Comparison of ENCODE assay signal across 1 cellular context in the genomic region with DNA sequence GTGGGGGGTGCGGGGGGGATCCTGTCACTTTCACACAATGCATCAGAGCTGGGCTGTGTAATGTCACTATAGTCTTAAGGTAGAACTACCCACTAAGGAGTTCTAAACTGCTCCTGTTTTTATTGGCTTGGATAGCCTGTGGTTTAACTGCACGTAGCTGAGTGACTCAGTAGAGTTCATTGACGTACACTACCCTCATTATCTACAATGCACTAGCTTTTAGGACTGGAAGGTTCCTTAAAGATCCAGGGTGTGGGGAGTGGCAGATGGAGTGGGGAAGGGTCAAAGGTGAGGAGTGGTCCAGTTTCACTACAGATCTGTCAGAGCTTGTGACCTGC.
TF ChIP-seq lines count a peak whose summit lies in the region.

No MANE protein-coding gene starts in this region.

TF ChIP-seq in GM23338, 12 proteins besides CTCF, POLR2A, EP300 and RAD21 (continued from another document):
- TF ChIP-seq, protein P1, sequence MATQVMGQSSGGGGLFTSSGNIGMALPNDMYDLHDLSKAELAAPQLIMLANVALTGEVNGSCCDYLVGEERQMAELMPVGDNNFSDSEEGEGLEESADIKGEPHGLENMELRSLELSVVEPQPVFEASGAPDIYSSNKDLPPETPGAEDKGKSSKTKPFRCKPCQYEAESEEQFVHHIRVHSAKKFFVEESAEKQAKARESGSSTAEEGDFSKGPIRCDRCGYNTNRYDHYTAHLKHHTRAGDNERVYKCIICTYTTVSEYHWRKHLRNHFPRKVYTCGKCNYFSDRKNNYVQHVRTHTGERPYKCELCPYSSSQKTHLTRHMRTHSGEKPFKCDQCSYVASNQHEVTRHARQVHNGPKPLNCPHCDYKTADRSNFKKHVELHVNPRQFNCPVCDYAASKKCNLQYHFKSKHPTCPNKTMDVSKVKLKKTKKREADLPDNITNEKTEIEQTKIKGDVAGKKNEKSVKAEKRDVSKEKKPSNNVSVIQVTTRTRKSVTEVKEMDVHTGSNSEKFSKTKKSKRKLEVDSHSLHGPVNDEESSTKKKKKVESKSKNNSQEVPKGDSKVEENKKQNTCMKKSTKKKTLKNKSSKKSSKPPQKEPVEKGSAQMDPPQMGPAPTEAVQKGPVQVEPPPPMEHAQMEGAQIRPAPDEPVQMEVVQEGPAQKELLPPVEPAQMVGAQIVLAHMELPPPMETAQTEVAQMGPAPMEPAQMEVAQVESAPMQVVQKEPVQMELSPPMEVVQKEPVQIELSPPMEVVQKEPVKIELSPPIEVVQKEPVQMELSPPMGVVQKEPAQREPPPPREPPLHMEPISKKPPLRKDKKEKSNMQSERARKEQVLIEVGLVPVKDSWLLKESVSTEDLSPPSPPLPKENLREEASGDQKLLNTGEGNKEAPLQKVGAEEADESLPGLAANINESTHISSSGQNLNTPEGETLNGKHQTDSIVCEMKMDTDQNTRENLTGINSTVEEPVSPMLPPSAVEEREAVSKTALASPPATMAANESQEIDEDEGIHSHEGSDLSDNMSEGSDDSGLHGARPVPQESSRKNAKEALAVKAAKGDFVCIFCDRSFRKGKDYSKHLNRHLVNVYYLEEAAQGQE (IDR thresholded peaks at IDR 0.05; ENCODE audit: unreplicated experiment), result no peak
- TF ChIP-seq EZH2 (IDR thresholded peaks at IDR 0.05; ENCODE audit: low read depth, unreplicated experiment), result no peak
- TF ChIP-seq STAT1 (IDR thresholded peaks at IDR 0.05; ENCODE audit: unreplicated experiment), result no peak
- TF ChIP-seq JUNB (IDR thresholded peaks at IDR 0.05; ENCODE audit: unreplicated experiment), result no peak
- no peak for TF ChIP-seq ZNF331 (CRISPR knock-in tag; IDR thresholded peaks at IDR 0.05; ENCODE audit: low read depth)
- TF ChIP-seq CREB1 (CRISPR knock-in tag; IDR thresholded peaks at IDR 0.05; ENCODE audit: low read depth), result no peak
- TF ChIP-seq NANOG (IDR thresholded peaks at IDR 0.05; ENCODE audit: borderline replicate concordance), result no peak
- TF ChIP-seq POLR2AphosphoS5 (IDR thresholded peaks at IDR 0.05; ENCODE audit: low read depth), result no peak
- TF ChIP-seq ZNF114 (CRISPR knock-in tag; IDR thresholded peaks at IDR 0.05), result no peak
- TF ChIP-seq, protein P2, sequence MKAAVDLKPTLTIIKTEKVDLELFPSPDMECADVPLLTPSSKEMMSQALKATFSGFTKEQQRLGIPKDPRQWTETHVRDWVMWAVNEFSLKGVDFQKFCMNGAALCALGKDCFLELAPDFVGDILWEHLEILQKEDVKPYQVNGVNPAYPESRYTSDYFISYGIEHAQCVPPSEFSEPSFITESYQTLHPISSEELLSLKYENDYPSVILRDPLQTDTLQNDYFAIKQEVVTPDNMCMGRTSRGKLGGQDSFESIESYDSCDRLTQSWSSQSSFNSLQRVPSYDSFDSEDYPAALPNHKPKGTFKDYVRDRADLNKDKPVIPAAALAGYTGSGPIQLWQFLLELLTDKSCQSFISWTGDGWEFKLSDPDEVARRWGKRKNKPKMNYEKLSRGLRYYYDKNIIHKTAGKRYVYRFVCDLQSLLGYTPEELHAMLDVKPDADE (IDR thresholded peaks at IDR 0.05), result no peak
- no peak for TF ChIP-seq EZH2phosphoT487 (IDR thresholded peaks at IDR 0.05; ENCODE audit: unreplicated experiment)
